ENCODE assay signal across 17 cellular contexts in genomic region chr12:103808239-103808880, GRCh38. TPM values are rescaled to one million over a fixed set of nuclear protein-coding genes. Genes with fewer than 3 reads are reported as not detected.
DNase-seq lines count a peak whose midpoint lies in the region; ATAC-seq, FAIRE-seq and TF ChIP-seq lines count a peak whose summit lies in the region.
"Had no signal": no experiment of that assay in that cellular context is flagged by ENCODE, and none has a peak within 500 bp of the region (broad histone marks: within the 10 kb centered on the region; RNA-seq: fewer than 3 reads in every experiment).

No MANE protein-coding gene starts in this region.

- intact Hi-C loops in K562 (cut with micrococcal nuclease) (loop anchor here (2.0 kb wide), 1 partner anchor 32 kb away; the partner anchor contains the start of gene NT5DC3), gastrocnemius medialis (cut with DNase I; ENCODE audit: low total_unique reads) (loop anchor here (10.0 kb wide), 1 partner anchor 476 kb away; no protein-coding TSS in a partner anchor), uterus (cut with DNase I; ENCODE audit: low total_unique reads) (no loop called here)

- in situ Hi-C loops in K562 (cut with MboI): loop anchor here (10.0 kb wide), 1 partner anchor 1694 kb away; no protein-coding TSS in a partner anchor
- in situ Hi-C loops in gastrocnemius medialis (cut with MboI; ENCODE audit: low sequenced_read_pairs in 4 of 4): no loop called here

- H2AK5ac ChIP-seq in mesenchymal stem cell (ENCODE audit: low read length, severe bottlenecking): no peak overlapping the region

- FAIRE-seq in K562 (lab: Jason Lieb, UNC): no peak
- FAIRE-seq: A549, GM19239 had no signal

- peak overlapping the region; percentile 44 for H3K4me2 ChIP-seq in K562 (ENCODE audit: insufficient read depth, low read length)
- H3K4me2 ChIP-seq in mesenchymal stem cell (ENCODE audit: low read length, poor library complexity, severe bottlenecking): no peak overlapping the region
- H3K4me2 ChIP-seq: A549, BLaER1 had no signal

- peaks cover 32 to 64% of the 10 kb centered on the region in 2 experiments for H3K4me1 ChIP-seq in K562 (replicated peaks in 1 of 2; ENCODE audit: control insufficient read depth in 2 of 2, insufficient read depth in 2 of 2, low read length in 2 of 2)
- peaks cover 11% of the 10 kb centered on the region for H3K4me1 ChIP-seq in mesenchymal stem cell (ENCODE audit: control insufficient read depth, insufficient read depth, low read depth, low read length)
- H3K4me1 ChIP-seq in gastrocnemius medialis: peaks cover 20 to 26% of the 10 kb centered on the region in 2 donors
- peaks cover 0 to 7% of the 10 kb centered on the region in 2 donors for H3K4me1 ChIP-seq in uterus
- H3K4me1 ChIP-seq: BLaER1 had no signal

- H2BK15ac ChIP-seq in mesenchymal stem cell (ENCODE audit: low read depth, poor library complexity, severe bottlenecking): no peak overlapping the region

- H3K18ac ChIP-seq in mesenchymal stem cell (ENCODE audit: low read depth in 1 of 2, low read length in 2 of 2): no peak overlapping the region

- peak overlapping the region; percentile 27 for H4K8ac ChIP-seq in mesenchymal stem cell (ENCODE audit: low read length)

- peaks cover 69% of the 10 kb centered on the region for H3K79me2 ChIP-seq in K562 (ENCODE audit: control insufficient read depth, insufficient read depth, low read length)

- peaks cover 12% of the 10 kb centered on the region; the same call in 1 of the 2 replicates for H4K20me1 ChIP-seq in K562 (replicated peaks; ENCODE audit: control insufficient read depth, insufficient read depth, low read length)
- H4K20me1 ChIP-seq: BLaER1 had no signal

- H3K27ac ChIP-seq in K562 (ENCODE audit: extremely low read depth, low read depth, low read length): peak overlapping the region; percentile 69; the same call in 1 of the 3 replicates
- no peak overlapping the region for H3K27ac ChIP-seq in mesenchymal stem cell (ENCODE audit: low read length, poor library complexity, severe bottlenecking)
- peak overlapping the region; percentile 45 to 61 (median 52) for H3K27ac ChIP-seq in gastrocnemius medialis
- peak overlapping the region; percentile 59 to 68 for H3K27ac ChIP-seq in uterus
- H3K27ac ChIP-seq: BLaER1 had no signal

- ATAC-seq in K562 (no peak), gastrocnemius medialis (peak; percentile 79 to 84), HG03521 (IDR thresholded peaks at IDR 0.05; ENCODE audit: unreplicated experiment) (no peak), HG03108 (IDR thresholded peaks at IDR 0.05; ENCODE audit: unreplicated experiment) (no peak)
- ATAC-seq: A549 had no signal

- H3K36me3 ChIP-seq in K562 (ENCODE audit: control insufficient read depth, insufficient read depth, low read length): peaks cover 85% of the 10 kb centered on the region
- H3K36me3 ChIP-seq in mesenchymal stem cell (ENCODE audit: control insufficient read depth in 1 of 2, insufficient read depth in 2 of 2, low read depth in 1 of 2, low read length in 2 of 2): peaks cover 11 to 17% of the 10 kb centered on the region in 2 experiments
- no peaks in the 10 kb centered on the region for H3K36me3 ChIP-seq in gastrocnemius medialis
- no peaks in the 10 kb centered on the region for H3K36me3 ChIP-seq in uterus

- H3K4me3 ChIP-seq in K562 (no peak overlapping the region), mesenchymal stem cell (ENCODE audit: insufficient read depth in 1 of 2, low read depth in 1 of 2, low read length in 2 of 2) (no peak overlapping the region), gastrocnemius medialis (no peak overlapping the region), uterus (no peak overlapping the region)
- H3K4me3 ChIP-seq: A549, BLaER1 had no signal

- TF ChIP-seq EP300 in K562 (IDR thresholded peaks at IDR 0.05; ENCODE audit: low read length): no peak

- peaks cover 7% of the 10 kb centered on the region for H3K9me1 ChIP-seq in K562 (ENCODE audit: control insufficient read depth, insufficient read depth, low read length)

- no peak for TF ChIP-seq CTCF in K562 (IDR thresholded peaks at IDR 0.05 in 2 of 3, conservative IDR thresholded peaks at IDR 0.05 in 1 of 3; ENCODE audit: insufficient read depth in 2 of 3, low read depth in 1 of 3, low read length in 3 of 3)
- no peak for TF ChIP-seq CTCF in gastrocnemius medialis (IDR thresholded peaks at IDR 0.05 in 4 of 5, conservative IDR thresholded peaks at IDR 0.05 in 1 of 5)
- no peak for TF ChIP-seq CTCF in uterus (IDR thresholded peaks at IDR 0.05)

- peaks cover 2% of the 10 kb centered on the region; the same call in 1 of the 2 replicates for H3K9me3 ChIP-seq in K562 (replicated peaks; ENCODE audit: control insufficient read depth, insufficient read depth, low read depth, low read length)
- no peaks in the 10 kb centered on the region for H3K9me3 ChIP-seq in mesenchymal stem cell (ENCODE audit: control insufficient read depth, low read length)
- no peaks in the 10 kb centered on the region for H3K9me3 ChIP-seq in gastrocnemius medialis
- H3K9me3 ChIP-seq in uterus: no peaks in the 10 kb centered on the region
- H3K9me3 ChIP-seq: A549, BLaER1 had no signal

- no peak overlapping the region for H3K4ac ChIP-seq in mesenchymal stem cell (ENCODE audit: low read depth in 1 of 2, low read length in 2 of 2)

- POLR2A ChIA-PET in K562 (lab: Yijun Ruan, JAX): interaction anchor here (0.9 kb wide), 1 partner anchor 27 kb away, joined by 3 read pairs; no protein-coding TSS in a partner anchor

- peaks cover 45% of the 10 kb centered on the region for H3K79me1 ChIP-seq in mesenchymal stem cell (replicated peaks; ENCODE audit: low read length, poor library complexity, severe bottlenecking)

- H3K23ac ChIP-seq in mesenchymal stem cell (ENCODE audit: low read length in 2 of 2): no peak overlapping the region

- H2BK12ac ChIP-seq in mesenchymal stem cell (ENCODE audit: low read length in 2 of 2): no peak overlapping the region

- H3K27me3 ChIP-seq in K562 (ENCODE audit: control insufficient read depth in 2 of 2, insufficient read depth in 2 of 2, low read length in 2 of 2): no peaks in the 10 kb centered on the region
- no peaks in the 10 kb centered on the region for H3K27me3 ChIP-seq in mesenchymal stem cell (ENCODE audit: control insufficient read depth in 1 of 2, insufficient read depth in 1 of 2, low read length in 2 of 2)
- no peaks in the 10 kb centered on the region for H3K27me3 ChIP-seq in gastrocnemius medialis
- no peaks in the 10 kb centered on the region for H3K27me3 ChIP-seq in uterus
- H3K27me3 ChIP-seq: BLaER1 had no signal

- TF ChIP-seq POLR2A in K562 (conservative IDR thresholded peaks at IDR 0.05): no peak
- TF ChIP-seq POLR2A in gastrocnemius medialis (IDR thresholded peaks at IDR 0.05): no peak
- TF ChIP-seq POLR2A in uterus (IDR thresholded peaks at IDR 0.05): no peak

- no TSS peak for BruUV-seq in K562 (replicated peaks; lab: Mats Ljungman, UMichigan)

- no peak overlapping the region for H3K14ac ChIP-seq in mesenchymal stem cell (ENCODE audit: low read length in 2 of 2)

- TF ChIP-seq RAD21 in K562 (CRISPR knock-in tag; conservative IDR thresholded peaks at IDR 0.05 in 1 of 2, IDR thresholded peaks at IDR 0.05 in 1 of 2): no peak

- no peak for DNase-seq in K562 (ENCODE audit: extremely low read depth in 1 of 4, low spot score in 3 of 4)
- DNase-seq in mesenchymal stem cell: no peak
- peak; percentile 16 to 32 for DNase-seq in gastrocnemius medialis
- no peak for DNase-seq in uterus
- no peak for DNase-seq in AML-193 (lab: John Stamatoyannopoulos, UW)
- DNase-seq in SKM-1 (lab: John Stamatoyannopoulos, UW; ENCODE audit: unreplicated experiment): no peak
- DNase-seq: CD8-positive, alpha-beta memory T cell; DMS53; GF-D8; GOT3; HCEC 1CT; HFFc6 had no signal

- CTCF ChIA-PET in K562 (lab: Yijun Ruan, JAX; ENCODE audit: low intra/inter-chr PET ratio): no interaction called here

- no peak overlapping the region for H2BK120ac ChIP-seq in mesenchymal stem cell (ENCODE audit: low read depth, low read length)

- H2AFZ ChIP-seq in K562 (ENCODE audit: low read depth, low read length): no peak overlapping the region
- no peak overlapping the region for H2AFZ ChIP-seq in mesenchymal stem cell (ENCODE audit: low read depth, low read length)

- no peak overlapping the region for H2BK5ac ChIP-seq in mesenchymal stem cell (ENCODE audit: low read depth, low read length, poor library complexity, severe bottlenecking)

- no peak overlapping the region for H4K91ac ChIP-seq in mesenchymal stem cell (ENCODE audit: low read length)

- WGBS in K562 (ENCODE audit: insufficient coverage, low coverage, missing lambda C conversion rate): 79% methylated on average over 6 of the region's 6 CpGs
- 98% methylated on average over 6 of the region's 6 CpGs for WGBS in mesenchymal stem cell

- H3K9ac ChIP-seq in K562 (ENCODE audit: insufficient read depth in 1 of 2, low read depth in 2 of 2, low read length in 2 of 2) (no peak overlapping the region; a peak in 1 of 4 replicates), mesenchymal stem cell (ENCODE audit: low read length) (no peak overlapping the region)
- H3K9ac ChIP-seq: BLaER1 had no signal

TF ChIP-seq in K562, 482 proteins besides CTCF, POLR2A, EP300 and RAD21 (continues in another document):
- 0 out of 2 replicates have a peak, but pooled peaks have one; percentile 7 for TF ChIP-seq CTBP1 (IDR thresholded peaks at IDR 0.05; ENCODE audit: borderline replicate concordance)

RNA-seq across cellular contexts. Expression of gene NT5DC3, which starts 32.7 kb away (rescaled TPM):
- 39.6 and 65.6 TPM in 2 replicates for total RNA-seq in K562 (2011; cell fraction: chromatin; rRNA removed; ENCODE audit: low replicate concordance)
- total RNA-seq in K562 (2011; cell fraction: nucleolus; rRNA removed): 22.3 and 29.6 TPM in 2 replicates
- 35.5 and 41.1 TPM in 2 replicates for total RNA-seq in K562 (2011; cell fraction: nucleoplasm; rRNA removed)
- 20.4 and 24.5 TPM in 2 replicates for total RNA-seq in K562 (2014; rRNA removed)
- 29.8 and 33.2 TPM in 2 replicates for total RNA-seq in K562 (2014; rRNA removed; fragmentation: Illumina TruSeq; extraction: Trizol)
- total RNA-seq in K562 (2015; rRNA removed; fragmentation: Illumina TruSeq; extraction: Trizol): 23.5 and 25.7 TPM in 2 replicates
- 26.2 and 30.7 TPM in 2 replicates for total RNA-seq in K562 (2021)
- polyA plus RNA-seq in K562 (2011; rRNA removed): 6.3 and 11.0 TPM in 2 replicates
- polyA plus RNA-seq in K562 (2011; cell fraction: cytosol; rRNA removed): 3.8 and 11.5 TPM in 2 replicates
- 12.9 and 20.4 TPM in 2 replicates for polyA plus RNA-seq in K562 (2011; cell fraction: nucleus; rRNA removed)
- 6.8 and 9.8 TPM in 2 replicates for polyA plus RNA-seq in K562 (2012)
- 14.9 and 16.2 TPM in 2 replicates for polyA plus RNA-seq in K562 (2014; fragmentation: Illumina TruSeq; extraction: Trizol)
- polyA plus RNA-seq in K562 (2014; fragmentation: Nextera tagmentation; extraction: Ambion mirVana): 10 to 100 TPM; 14.2 to 33.5 TPM
- polyA plus RNA-seq in K562 (2014; rRNA removed): 18.8 and 19.8 TPM in 2 replicates
- 12.7 and 24.4 TPM in 2 replicates for polyA minus RNA-seq in K562 (2011; rRNA and poly(A)+ RNA removed)
- 6.4 and 13.5 TPM in 2 replicates for polyA minus RNA-seq in K562 (2011; cell fraction: cytosol; rRNA and poly(A)+ RNA removed)
- polyA minus RNA-seq in K562 (2011; cell fraction: nucleus; rRNA and poly(A)+ RNA removed): 6.9 and 22.4 TPM in 2 replicates
- polyA plus RNA-seq in mesenchymal stem cell (2013, experiment 1 of 2): 2.5 TPM
- polyA plus RNA-seq in mesenchymal stem cell (2013, experiment 2 of 2): 2.4 TPM
- 10 to 100 TPM in 3 of 4 donors, 1 to 10 TPM in 1; 8.8 to 18.7 (median 13.9) TPM for total RNA-seq in gastrocnemius medialis
- total RNA-seq in uterus: 10 to 100 TPM in 3 of 4 donors, 1 to 10 TPM in 1; 5.6 to 60.9 (median 15.9) TPM

Comparison
In these comparisons a context has a peak if more than half of its experiments do, and no peak if none do; other contexts are left out.
1. ATAC-seq: peak in gastrocnemius medialis (2 of 2); none in K562 (single experiment), HG03521 (single experiment) and HG03108 (single experiment).
2. DNase-seq: peak in gastrocnemius medialis (2 of 2); none in K562 (0 of 4), mesenchymal stem cell (single experiment), uterus (0 of 2), AML-193 (0 of 2) and SKM-1 (single experiment).